1 cellular context compared by ENCODE assay signal in the genomic region with DNA sequence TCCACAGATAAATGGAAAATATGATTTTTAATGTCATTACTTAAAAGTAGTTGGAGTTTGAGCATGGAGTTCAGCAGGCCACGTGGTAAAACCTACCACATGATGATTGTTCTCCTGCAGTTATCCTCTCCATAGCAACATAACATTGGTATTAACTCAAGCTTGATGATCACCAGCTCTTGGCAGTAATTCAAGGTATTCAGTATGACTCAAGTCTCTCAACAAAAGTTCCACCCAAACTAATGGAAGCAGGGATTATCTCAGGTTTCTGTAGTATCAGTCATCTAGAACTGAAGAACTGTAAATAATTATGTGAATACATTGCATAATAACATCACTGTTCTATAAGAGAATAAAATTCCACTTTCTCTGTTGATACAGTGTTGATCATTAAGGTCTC.
TF ChIP-seq lines count a peak whose summit lies in the region.

No MANE protein-coding gene starts in this region.

TF ChIP-seq in HepG2, 621 proteins besides CTCF, POLR2A, EP300 and RAD21 (continued from another document):
- TF ChIP-seq, protein P1, sequence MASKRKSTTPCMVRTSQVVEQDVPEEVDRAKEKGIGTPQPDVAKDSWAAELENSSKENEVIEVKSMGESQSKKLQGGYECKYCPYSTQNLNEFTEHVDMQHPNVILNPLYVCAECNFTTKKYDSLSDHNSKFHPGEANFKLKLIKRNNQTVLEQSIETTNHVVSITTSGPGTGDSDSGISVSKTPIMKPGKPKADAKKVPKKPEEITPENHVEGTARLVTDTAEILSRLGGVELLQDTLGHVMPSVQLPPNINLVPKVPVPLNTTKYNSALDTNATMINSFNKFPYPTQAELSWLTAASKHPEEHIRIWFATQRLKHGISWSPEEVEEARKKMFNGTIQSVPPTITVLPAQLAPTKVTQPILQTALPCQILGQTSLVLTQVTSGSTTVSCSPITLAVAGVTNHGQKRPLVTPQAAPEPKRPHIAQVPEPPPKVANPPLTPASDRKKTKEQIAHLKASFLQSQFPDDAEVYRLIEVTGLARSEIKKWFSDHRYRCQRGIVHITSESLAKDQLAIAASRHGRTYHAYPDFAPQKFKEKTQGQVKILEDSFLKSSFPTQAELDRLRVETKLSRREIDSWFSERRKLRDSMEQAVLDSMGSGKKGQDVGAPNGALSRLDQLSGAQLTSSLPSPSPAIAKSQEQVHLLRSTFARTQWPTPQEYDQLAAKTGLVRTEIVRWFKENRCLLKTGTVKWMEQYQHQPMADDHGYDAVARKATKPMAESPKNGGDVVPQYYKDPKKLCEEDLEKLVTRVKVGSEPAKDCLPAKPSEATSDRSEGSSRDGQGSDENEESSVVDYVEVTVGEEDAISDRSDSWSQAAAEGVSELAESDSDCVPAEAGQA (IDR thresholded peaks at IDR 0.05; ENCODE audit: low read depth): no peak
- TF ChIP-seq, protein P1 (CRISPR knock-in tag; IDR thresholded peaks at IDR 0.05; ENCODE audit: borderline replicate concordance): no peak
- no peak for TF ChIP-seq HNF4A (CRISPR knock-in tag; IDR thresholded peaks at IDR 0.05)
- TF ChIP-seq, protein P2, sequence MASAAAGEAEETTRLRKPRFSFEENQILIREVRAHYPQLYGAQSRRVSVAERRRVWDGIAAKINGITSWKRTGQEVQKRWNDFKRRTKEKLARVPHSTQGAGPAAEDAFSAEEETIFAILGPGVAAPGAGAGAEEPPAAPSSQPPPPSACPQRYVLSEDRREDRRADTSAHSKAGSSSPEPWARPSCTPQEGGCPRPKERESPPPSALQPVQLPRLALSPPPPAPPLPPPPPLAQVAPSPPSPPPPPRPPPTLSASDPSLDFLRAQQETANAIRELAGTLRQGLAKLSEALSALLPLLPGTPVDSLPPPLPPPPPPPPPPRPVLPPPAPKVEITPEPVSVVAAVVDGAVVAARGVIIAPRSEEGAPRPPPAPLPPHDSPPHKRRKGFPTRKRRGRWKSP (CRISPR knock-in tag; IDR thresholded peaks at IDR 0.05): no peak
- no peak for TF ChIP-seq AKAP8 (CRISPR knock-in tag; IDR thresholded peaks at IDR 0.05)
- TF ChIP-seq, protein P3, sequence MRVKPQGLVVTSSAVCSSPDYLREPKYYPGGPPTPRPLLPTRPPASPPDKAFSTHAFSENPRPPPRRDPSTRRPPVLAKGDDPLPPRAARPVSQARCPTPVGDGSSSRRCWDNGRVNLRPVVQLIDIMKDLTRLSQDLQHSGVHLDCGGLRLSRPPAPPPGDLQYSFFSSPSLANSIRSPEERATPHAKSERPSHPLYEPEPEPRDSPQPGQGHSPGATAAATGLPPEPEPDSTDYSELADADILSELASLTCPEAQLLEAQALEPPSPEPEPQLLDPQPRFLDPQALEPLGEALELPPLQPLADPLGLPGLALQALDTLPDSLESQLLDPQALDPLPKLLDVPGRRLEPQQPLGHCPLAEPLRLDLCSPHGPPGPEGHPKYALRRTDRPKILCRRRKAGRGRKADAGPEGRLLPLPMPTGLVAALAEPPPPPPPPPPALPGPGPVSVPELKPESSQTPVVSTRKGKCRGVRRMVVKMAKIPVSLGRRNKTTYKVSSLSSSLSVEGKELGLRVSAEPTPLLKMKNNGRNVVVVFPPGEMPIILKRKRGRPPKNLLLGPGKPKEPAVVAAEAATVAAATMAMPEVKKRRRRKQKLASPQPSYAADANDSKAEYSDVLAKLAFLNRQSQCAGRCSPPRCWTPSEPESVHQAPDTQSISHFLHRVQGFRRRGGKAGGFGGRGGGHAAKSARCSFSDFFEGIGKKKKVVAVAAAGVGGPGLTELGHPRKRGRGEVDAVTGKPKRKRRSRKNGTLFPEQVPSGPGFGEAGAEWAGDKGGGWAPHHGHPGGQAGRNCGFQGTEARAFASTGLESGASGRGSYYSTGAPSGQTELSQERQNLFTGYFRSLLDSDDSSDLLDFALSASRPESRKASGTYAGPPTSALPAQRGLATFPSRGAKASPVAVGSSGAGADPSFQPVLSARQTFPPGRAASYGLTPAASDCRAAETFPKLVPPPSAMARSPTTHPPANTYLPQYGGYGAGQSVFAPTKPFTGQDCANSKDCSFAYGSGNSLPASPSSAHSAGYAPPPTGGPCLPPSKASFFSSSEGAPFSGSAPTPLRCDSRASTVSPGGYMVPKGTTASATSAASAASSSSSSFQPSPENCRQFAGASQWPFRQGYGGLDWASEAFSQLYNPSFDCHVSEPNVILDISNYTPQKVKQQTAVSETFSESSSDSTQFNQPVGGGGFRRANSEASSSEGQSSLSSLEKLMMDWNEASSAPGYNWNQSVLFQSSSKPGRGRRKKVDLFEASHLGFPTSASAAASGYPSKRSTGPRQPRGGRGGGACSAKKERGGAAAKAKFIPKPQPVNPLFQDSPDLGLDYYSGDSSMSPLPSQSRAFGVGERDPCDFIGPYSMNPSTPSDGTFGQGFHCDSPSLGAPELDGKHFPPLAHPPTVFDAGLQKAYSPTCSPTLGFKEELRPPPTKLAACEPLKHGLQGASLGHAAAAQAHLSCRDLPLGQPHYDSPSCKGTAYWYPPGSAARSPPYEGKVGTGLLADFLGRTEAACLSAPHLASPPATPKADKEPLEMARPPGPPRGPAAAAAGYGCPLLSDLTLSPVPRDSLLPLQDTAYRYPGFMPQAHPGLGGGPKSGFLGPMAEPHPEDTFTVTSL (CRISPR knock-in tag; IDR thresholded peaks at IDR 0.05; ENCODE audit: borderline replicate concordance): no peak
